In the genomic region with DNA sequence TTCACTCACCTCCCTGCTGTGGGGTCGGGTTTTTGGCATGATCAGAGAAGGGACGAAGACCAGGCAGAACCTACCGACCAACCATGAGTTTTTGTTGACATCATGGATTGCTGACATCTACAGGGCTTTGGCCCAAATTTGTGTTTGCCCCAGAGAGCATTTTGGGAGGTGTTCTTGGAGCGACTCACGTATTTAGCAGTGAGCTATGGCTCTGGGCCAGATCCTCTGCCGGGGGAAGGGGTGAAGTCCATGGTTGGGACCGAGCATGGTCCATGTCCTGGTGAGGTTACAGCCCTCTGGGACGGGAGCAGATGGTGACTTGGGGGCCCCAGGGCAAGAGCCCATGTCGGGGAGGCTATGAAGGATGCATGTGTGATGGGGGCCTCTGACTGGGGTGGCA, we compare ENCODE assay signal across 25 cellular contexts. TPM values are rescaled to one million over a fixed set of nuclear protein-coding genes. Genes with fewer than 3 reads are reported as not detected.
"Had no signal": no experiment of that assay in that cellular context is flagged by ENCODE, and none has a peak within 500 bp of the region (broad histone marks: within the 10 kb centered on the region; RNA-seq: fewer than 3 reads in every experiment).

No MANE protein-coding gene starts in this region.

- H2AFZ ChIP-seq: parathyroid adenoma had no signal

- ATAC-seq: activated naive CD4-positive, alpha-beta T cell treated with anti-CD3 and anti-CD28 coated beads, Interleukin-2, amount 50 U/mL, for 72 hours; activated T-helper 17 cell treated with anti-CD3 and anti-CD28 coated beads, Interleukin-2, amount 50 U/mL, for 72 hours; effector memory CD8-positive, alpha-beta T cell; esophagus mucosa; heart right ventricle; natural killer cell; sciatic nerve; stimulated activated effector memory CD8-positive, alpha-beta T cell treated with anti-CD3 and anti-CD28 coated beads, Interleukin-12 subunit alpha, Interleukin-12 subunit beta, amount 100 ng/mL, for 72 hours had no signal

- FAIRE-seq: colon, endothelial cell of umbilical vein, keratinocyte, small intestine, urothelium cell line had no signal

- H3K4me1 ChIP-seq: parathyroid adenoma had no signal

- H3K9ac ChIP-seq: parathyroid adenoma had no signal

- DNase-seq: activated CD4-positive, CD25-positive, alpha-beta regulatory T cell treated with anti-CD3 and anti-CD28 coated beads, Interleukin-2, amount 50 U/mL, for 72 hours; activated CD8-positive, alpha-beta memory T cell treated with anti-CD3 and anti-CD28 coated beads for 24 hours; activated CD8-positive, alpha-beta memory T cell treated with anti-CD3 and anti-CD28 coated beads, Interleukin-2, amount 50 U/mL, for 4 hours; activated T-cell treated with anti-CD3 and anti-CD28 coated beads, Interleukin-2, amount 50 U/mL, for 24 hours; central memory CD4-positive, alpha-beta T cell; effector memory CD8-positive, alpha-beta T cell; heart right ventricle; natural killer cell; small intestine; stimulated activated CD4-positive, alpha-beta T cell treated with anti-CD3 and anti-CD28 coated beads, Interleukin-2, amount 100 ng/mL, for 24 hours; stimulated activated naive CD8-positive, alpha-beta T cell treated with anti-CD3 and anti-CD28 coated beads, Interleukin-15, amount 100 ng/mL, for 72 hours; T-helper 2 cell; tibial artery; WERI-Rb-1 had no signal

- H3K4me3 ChIP-seq: heart right ventricle, tibial artery had no signal

- H3K36me3 ChIP-seq: heart right ventricle, tibial artery had no signal

- H3K27ac ChIP-seq: heart right ventricle, parathyroid adenoma, tibial artery, WERI-Rb-1 had no signal

RNA-seq across cellular contexts. Expression of a gene that starts 17.4 kb away (rescaled TPM):
- total RNA-seq: endothelial cell of umbilical vein, pulmonary artery endothelial cell had no signal
- polyA plus RNA-seq: endothelial cell of umbilical vein had no signal
